20 cellular contexts compared by ENCODE assay signal in the genomic region with DNA sequence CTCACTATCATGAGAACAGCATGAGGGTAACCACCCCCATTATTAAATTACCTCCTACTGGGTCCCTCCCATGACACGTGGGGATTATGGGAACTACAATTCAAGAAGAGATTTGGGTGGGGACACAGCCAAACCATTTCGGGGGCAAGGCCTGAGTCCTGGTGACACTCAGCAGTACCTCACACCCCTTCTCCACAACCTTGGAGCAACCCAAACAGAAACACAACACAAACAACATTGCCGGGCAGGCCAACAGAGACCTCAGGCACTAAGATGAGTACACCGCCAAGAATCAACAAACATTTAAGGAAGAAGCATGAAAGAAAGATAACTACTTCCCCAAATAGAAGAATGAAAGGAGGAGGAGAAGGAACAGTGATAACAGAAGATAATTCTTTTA. TPM values are rescaled to one million over a fixed set of nuclear protein-coding genes. Genes with fewer than 3 reads are reported as not detected.
DNase-seq lines count a peak whose midpoint lies in the region; ATAC-seq and TF ChIP-seq lines count a peak whose summit lies in the region.
"Had no signal": no experiment of that assay in that cellular context is flagged by ENCODE, and none has a peak within 500 bp of the region (broad histone marks: within the 10 kb centered on the region; RNA-seq: fewer than 3 reads in every experiment).

No MANE protein-coding gene starts in this region.

- peaks cover 6% of the 10 kb centered on the region; the same call in 1 of the 2 replicates for H3K36me3 ChIP-seq in GM23338 (ENCODE audit: insufficient read depth)
- H3K36me3 ChIP-seq: BE2C, BLaER1 had no signal

- H3K27me3 ChIP-seq in GM23338 (ENCODE audit: insufficient read depth): no peaks in the 10 kb centered on the region
- H3K27me3 ChIP-seq: BE2C, BLaER1 had no signal

- no peaks in the 10 kb centered on the region for H3K9me2 ChIP-seq in GM23338 (ENCODE audit: insufficient read depth)

- no peaks in the 10 kb centered on the region for H3K4me1 ChIP-seq in GM23338 (ENCODE audit: insufficient read depth)
- H3K4me1 ChIP-seq: BE2C had no signal

- peaks cover 5% of the 10 kb centered on the region; the same call in 1 of the 2 replicates for H3K79me2 ChIP-seq in GM23338 (replicated peaks; ENCODE audit: insufficient read depth)

- no peak overlapping the region for H3K4me2 ChIP-seq in GM23338
- H3K4me2 ChIP-seq: BLaER1 had no signal

- no peak for TF ChIP-seq POLR2A in GM18505 (IDR thresholded peaks at IDR 0.05; ENCODE audit: borderline replicate concordance, extremely low read depth, insufficient read depth, insufficient read length)

- H3K36me3 Mint-ChIP-seq in GM23338 (ENCODE audit: low read depth): peaks cover 27% of the 10 kb centered on the region
- peaks cover 2% of the 10 kb centered on the region for H3K36me3 Mint-ChIP-seq in effector memory CD8-positive, alpha-beta T cell (ENCODE audit: insufficient read depth)
- H3K36me3 Mint-ChIP-seq: CD14-positive monocyte; CD4-positive, alpha-beta memory T cell; CD4-positive, CD25-positive, alpha-beta regulatory T cell; CD8-positive, alpha-beta memory T cell had no signal

- H3F3A ChIP-seq in GM23338 (replicated peaks; ENCODE audit: low read depth): no peaks in the 10 kb centered on the region

- H3K27ac ChIP-seq in GM23338 (ENCODE audit: low read depth): no peak overlapping the region
- H3K27ac ChIP-seq in coronary artery: no peak overlapping the region
- H3K27ac ChIP-seq: BLaER1 had no signal

- peak overlapping the region; percentile 5; the same call in 1 of the 2 replicates for H3K27ac Mint-ChIP-seq in GM23338
- H3K27ac Mint-ChIP-seq in effector memory CD8-positive, alpha-beta T cell: no peak overlapping the region
- H3K27ac Mint-ChIP-seq: CD4-positive, alpha-beta memory T cell; CD4-positive, CD25-positive, alpha-beta regulatory T cell; CD8-positive, alpha-beta memory T cell had no signal

- H3K4me1 Mint-ChIP-seq in GM23338: peaks cover 5% of the 10 kb centered on the region; the same call in 2 of the 3 replicates
- H3K4me1 Mint-ChIP-seq in effector memory CD8-positive, alpha-beta T cell (ENCODE audit: low read depth in 2 of 2): no peaks in the 10 kb centered on the region
- H3K4me1 Mint-ChIP-seq: CD14-positive monocyte; CD4-positive, alpha-beta memory T cell; CD4-positive, CD25-positive, alpha-beta regulatory T cell; CD8-positive, alpha-beta memory T cell had no signal

- H3K4me3 ChIP-seq in GM23338 (no peak overlapping the region), coronary artery (no peak overlapping the region)
- H3K4me3 ChIP-seq: BLaER1 had no signal

- no peaks in the 10 kb centered on the region for H4K20me1 ChIP-seq in GM23338 (replicated peaks; ENCODE audit: insufficient read depth)
- H4K20me1 ChIP-seq: BLaER1 had no signal

- TF ChIP-seq CTCF in GM23338 (conservative IDR thresholded peaks at IDR 0.05; ENCODE audit: low read depth in 2 of 2): no peak
- TF ChIP-seq CTCF in coronary artery (IDR thresholded peaks at IDR 0.05): no peak

- H2AFZ ChIP-seq in GM23338: no peak overlapping the region

- H3K4me3 Mint-ChIP-seq in GM23338: no peak overlapping the region
- H3K4me3 Mint-ChIP-seq in effector memory CD8-positive, alpha-beta T cell: no peak overlapping the region
- H3K4me3 Mint-ChIP-seq: CD14-positive monocyte; CD4-positive, alpha-beta memory T cell; CD4-positive, CD25-positive, alpha-beta regulatory T cell; CD8-positive, alpha-beta memory T cell had no signal

- DNase-seq in GM23338 (ENCODE audit: low spot score) (no peak), coronary artery (ENCODE audit: low spot score) (peak; percentile 24), mesenteric fat pad (ENCODE audit: low spot score) (peak; percentile 51)
- DNase-seq in activated CD4-positive, alpha-beta T cell treated with anti-CD3 and anti-CD28 coated beads, Interleukin-2, amount 50 U/mL, for 1 hour: no peak
- DNase-seq in effector memory CD8-positive, alpha-beta T cell: no peak
- DNase-seq: 8988T; ACHN; BE2C; C1 segment of cervical spinal cord; Calu3; CD4-positive, alpha-beta memory T cell; CD4-positive, CD25-positive, alpha-beta regulatory T cell; CD8-positive, alpha-beta memory T cell; COR-L47; DMS79 treated with DMSO at 0.1 percent for 48 hours; GF-D8 had no signal

- H3K27me3 Mint-ChIP-seq in GM23338 (ENCODE audit: insufficient read depth, low read depth, poor library complexity): no peaks in the 10 kb centered on the region
- peaks cover 13% of the 10 kb centered on the region in 2 donors for H3K27me3 Mint-ChIP-seq in effector memory CD8-positive, alpha-beta T cell
- H3K27me3 Mint-ChIP-seq: CD4-positive, CD25-positive, alpha-beta regulatory T cell had no signal

- ATAC-seq in GM23338 (no peak), GM18505 (IDR thresholded peaks at IDR 0.05; ENCODE audit: unreplicated experiment) (no peak), GM18511 (IDR thresholded peaks at IDR 0.05; ENCODE audit: unreplicated experiment) (no peak)
- no peak for ATAC-seq in effector memory CD8-positive, alpha-beta T cell (replicated peaks)

- no peaks in the 10 kb centered on the region; the same call in 2 of the 3 replicates for H3K9me3 Mint-ChIP-seq in GM23338
- H3K9me3 Mint-ChIP-seq in effector memory CD8-positive, alpha-beta T cell: no peaks in the 10 kb centered on the region
- H3K9me3 Mint-ChIP-seq: CD8-positive, alpha-beta memory T cell had no signal

TF ChIP-seq in GM23338, 12 proteins besides CTCF, POLR2A, EP300 and RAD21:
- TF ChIP-seq ZNF114 (CRISPR knock-in tag; IDR thresholded peaks at IDR 0.05) (no peak), CREB1 (CRISPR knock-in tag; IDR thresholded peaks at IDR 0.05; ENCODE audit: low read depth) (no peak), STAT1 (IDR thresholded peaks at IDR 0.05; ENCODE audit: unreplicated experiment) (no peak), POLR2AphosphoS5 (IDR thresholded peaks at IDR 0.05; ENCODE audit: low read depth) (no peak), EZH2phosphoT487 (IDR thresholded peaks at IDR 0.05; ENCODE audit: unreplicated experiment) (no peak), ZNF462 (CRISPR knock-in tag; IDR thresholded peaks at IDR 0.05) (no peak)

RNA-seq across cellular contexts. Expression of gene MOCS1, which starts 16.9 kb away (rescaled TPM):
- 21.5 and 28.1 TPM in 2 replicates for total RNA-seq in GM23338 (2014; rRNA removed; shearing (Covaris generic))
- polyA plus RNA-seq in GM23338 (2016; fragmentation: Nextera tagmentation; extraction: Ambion mirVana): 13.9 and 17.2 TPM in 2 replicates
- 70.0 TPM for total RNA-seq in mesenteric fat pad

Comparison
In these comparisons a context has a peak if more than half of its experiments do, and no peak if none do; other contexts are left out.
1. DNase-seq: peak in coronary artery (single experiment) and mesenteric fat pad (single experiment); none in GM23338 (single experiment), activated CD4-positive, alpha-beta T cell treated with anti-CD3 and anti-CD28 coated beads, Interleukin-2, amount 50 U/mL, for 1 hour (single experiment) and effector memory CD8-positive, alpha-beta T cell (0 of 3).